18 cellular contexts compared by ENCODE assay signal in the genomic region with DNA sequence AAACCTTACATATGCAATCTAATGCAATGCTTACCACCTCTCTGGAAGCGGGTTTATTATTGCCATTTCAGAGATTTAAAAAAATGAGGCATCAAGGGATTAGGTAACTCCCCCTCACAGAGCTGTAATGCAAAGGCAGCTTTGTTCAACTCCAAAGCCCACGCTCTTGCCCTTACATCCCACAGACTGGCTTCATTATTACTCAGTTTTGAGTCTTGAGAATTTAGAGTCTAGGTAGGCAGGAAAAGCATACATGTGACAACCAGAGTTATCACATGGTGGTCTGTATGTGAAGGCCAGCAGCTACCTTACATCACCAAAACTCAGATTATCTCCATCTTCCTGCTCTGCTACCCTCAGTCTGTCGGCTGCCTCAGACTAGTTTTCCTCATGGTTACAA.
DNase-seq lines count a peak whose midpoint lies in the region; ATAC-seq and TF ChIP-seq lines count a peak whose summit lies in the region.
"Had no signal": no experiment of that assay in that cellular context is flagged by ENCODE, and none has a peak within 500 bp of the region (broad histone marks: within the 10 kb centered on the region; RNA-seq: fewer than 3 reads in every experiment).

No MANE protein-coding gene starts in this region.

- no peaks in the 10 kb centered on the region for H3K27me3 Mint-ChIP-seq in activated CD4-positive, alpha-beta T cell treated with anti-CD3 and anti-CD28 coated beads for 36 hours

- H3K4me1 ChIP-seq in psoas muscle = no peaks in the 10 kb centered on the region
- H3K4me1 ChIP-seq: gastroesophageal sphincter, pancreas, upper lobe of right lung had no signal

- H3K36me3 ChIP-seq in psoas muscle (ENCODE audit: insufficient read depth in 1 of 2, low read depth in 1 of 2) = no peaks in the 10 kb centered on the region
- H3K36me3 ChIP-seq: cardiac muscle cell, gastroesophageal sphincter, pancreas, upper lobe of right lung, WERI-Rb-1 had no signal

- H3K27me3 ChIP-seq in psoas muscle (ENCODE audit: insufficient read depth in 3 of 3, low read length in 2 of 3) = peaks cover 0 to 5% (median 0%) of the 10 kb centered on the region in 3 donors
- H3K27me3 ChIP-seq: cardiac muscle cell, pancreas, upper lobe of right lung had no signal

- no peaks in the 10 kb centered on the region for H3K36me3 Mint-ChIP-seq in activated CD4-positive, alpha-beta T cell treated with anti-CD3 and anti-CD28 coated beads for 36 hours (ENCODE audit: low read depth)

- peaks cover 21% of the 10 kb centered on the region for H3K4me1 Mint-ChIP-seq in activated CD4-positive, alpha-beta T cell treated with anti-CD3 and anti-CD28 coated beads for 36 hours

- no peak overlapping the region for H3K4me3 Mint-ChIP-seq in activated CD4-positive, alpha-beta T cell treated with anti-CD3 and anti-CD28 coated beads for 36 hours
- H3K4me3 Mint-ChIP-seq: endodermal cell had no signal

- CTCF ChIA-PET in activated CD4-positive, alpha-beta T cell treated with anti-CD3 and anti-CD28 coated beads for 36 hours (lab: Charles Lee) = interaction anchor here (0.6 to 1.2 kb wide), 3 partner anchors 11 to 272 kb away, joined by 3 read pairs; no protein-coding TSS in a partner anchor

- H3K4me3 ChIP-seq in psoas muscle = no peak overlapping the region
- H3K4me3 ChIP-seq: cardiac muscle cell, gastroesophageal sphincter, mucosa of descending colon, pancreas, upper lobe of right lung had no signal

- POLR2A ChIA-PET in activated CD4-positive, alpha-beta T cell treated with anti-CD3 and anti-CD28 coated beads for 36 hours (lab: Charles Lee) = interaction anchor here (0.6 kb wide), 1 partner anchor 16 kb away, joined by 4 read pairs; no protein-coding TSS in a partner anchor

- DNase-seq in activated CD4-positive, alpha-beta T cell treated with anti-CD3 and anti-CD28 coated beads for 36 hours = peak; percentile 42
- no peak for DNase-seq in activated CD4-positive, alpha-beta T cell treated with anti-CD3 and anti-CD28 coated beads for 4 hours
- DNase-seq in amniotic epithelial cell (ENCODE audit: low read depth) = peak; percentile 41
- no peak for DNase-seq in NCI-H2227 (lab: John Stamatoyannopoulos, UW; ENCODE audit: unreplicated experiment)
- DNase-seq in psoas muscle = no peak
- DNase-seq: endodermal cell; IMR-90; NK-92 treated with Interleukin-12 subunit alpha and Interleukin-12 subunit beta, amount 100 ng/mL, for 24 hours; pancreas; upper lobe of right lung; WERI-Rb-1 had no signal

- TF ChIP-seq CTCF in psoas muscle (IDR thresholded peaks at IDR 0.05) = no peak

- no peaks in the 10 kb centered on the region for H3K9me3 Mint-ChIP-seq in activated CD4-positive, alpha-beta T cell treated with anti-CD3 and anti-CD28 coated beads for 36 hours (ENCODE audit: low read depth)
- H3K9me3 Mint-ChIP-seq: endodermal cell had no signal

- H3K27ac Mint-ChIP-seq in activated CD4-positive, alpha-beta T cell treated with anti-CD3 and anti-CD28 coated beads for 36 hours = no peak overlapping the region
- H3K27ac Mint-ChIP-seq: endodermal cell had no signal

- H3K27ac ChIP-seq in psoas muscle = no peak overlapping the region
- H3K27ac ChIP-seq: cardiac muscle cell, gastroesophageal sphincter, pancreas, upper lobe of right lung, WERI-Rb-1 had no signal

- WGBS in psoas muscle, 3 donors = 95 to 99% (median 99%) methylated on average over 3 of the region's 3 CpGs

- H3K9me3 ChIP-seq in psoas muscle = no peaks in the 10 kb centered on the region
- H3K9me3 ChIP-seq: gastroesophageal sphincter, mucosa of descending colon, pancreas, upper lobe of right lung had no signal

- ATAC-seq in activated CD4-positive, alpha-beta T cell treated with anti-CD3 and anti-CD28 coated beads for 36 hours = peak; percentile 81
- ATAC-seq in GM21528 (IDR thresholded peaks at IDR 0.05; ENCODE audit: low FRiP score, unreplicated experiment) (peak; percentile 32), HG03354 (IDR thresholded peaks at IDR 0.05; ENCODE audit: poor library complexity, severe bottlenecking, unreplicated experiment) (peak; percentile 52), psoas muscle (no peak), HG03045 (IDR thresholded peaks at IDR 0.05; ENCODE audit: unreplicated experiment) (no peak)
- ATAC-seq: gastroesophageal sphincter, pancreas, SK-N-SH treated with all-trans-retinoic acid at 6 μM for 48 hours, upper lobe of right lung had no signal

- intact Hi-C loops in activated CD4-positive, alpha-beta T cell treated with anti-CD3 and anti-CD28 coated beads for 36 hours (cut with DNase I, micrococcal nuclease) = no loop called here
- intact Hi-C loops in psoas muscle (cut with DNase I) = no loop called here

Comparison
In these comparisons a context has a peak if more than half of its experiments do, and no peak if none do; other contexts are left out.
1. DNase-seq: peak in activated CD4-positive, alpha-beta T cell treated with anti-CD3 and anti-CD28 coated beads for 36 hours (single experiment) and amniotic epithelial cell (single experiment); none in activated CD4-positive, alpha-beta T cell treated with anti-CD3 and anti-CD28 coated beads for 4 hours (0 of 2), NCI-H2227 (single experiment) and psoas muscle (0 of 2).
2. ATAC-seq: peak in activated CD4-positive, alpha-beta T cell treated with anti-CD3 and anti-CD28 coated beads for 36 hours (single experiment), GM21528 (single experiment) and HG03354 (single experiment); none in psoas muscle (0 of 4) and HG03045 (single experiment).